ENCODE assay signal across 2 cellular contexts in the genomic region with DNA sequence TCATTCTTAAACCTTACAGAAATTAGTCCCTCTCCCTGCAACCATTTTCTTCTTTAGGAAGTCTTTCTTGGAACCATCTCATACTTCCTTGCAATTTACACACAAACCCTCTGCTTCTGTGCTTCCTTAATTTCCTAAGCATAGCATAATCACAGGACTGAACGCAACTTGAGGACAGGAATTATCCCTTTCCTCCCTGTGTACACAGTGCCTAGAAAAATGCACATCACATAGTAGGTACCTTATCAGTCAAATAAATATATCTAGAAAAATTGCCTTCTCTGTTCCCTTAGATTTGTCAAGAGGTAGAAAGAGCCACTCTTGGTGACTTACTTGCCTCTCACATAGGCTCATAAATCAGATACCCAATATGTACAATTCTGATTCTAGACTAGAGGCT.
TF ChIP-seq lines count a peak whose summit lies in the region.

No MANE protein-coding gene starts in this region.

TF ChIP-seq in HepG2, 621 proteins besides CTCF, POLR2A, EP300 and RAD21 (continues in another document):
- no peak for TF ChIP-seq SMAD9 (CRISPR knock-in tag; IDR thresholded peaks at IDR 0.05)
- no peak for TF ChIP-seq RXRB (CRISPR knock-in tag; IDR thresholded peaks at IDR 0.05; ENCODE audit: borderline replicate concordance)
- TF ChIP-seq ZNF570 (CRISPR knock-in tag; IDR thresholded peaks at IDR 0.05; ENCODE audit: borderline replicate concordance): no peak
- TF ChIP-seq ZNF558 (CRISPR knock-in tag; IDR thresholded peaks at IDR 0.05; ENCODE audit: borderline replicate concordance): no peak
- TF ChIP-seq U2AF1 (optimal IDR thresholded peaks at IDR 0.05; ENCODE audit: low read depth, low read length): no peak
- TF ChIP-seq, protein P1, sequence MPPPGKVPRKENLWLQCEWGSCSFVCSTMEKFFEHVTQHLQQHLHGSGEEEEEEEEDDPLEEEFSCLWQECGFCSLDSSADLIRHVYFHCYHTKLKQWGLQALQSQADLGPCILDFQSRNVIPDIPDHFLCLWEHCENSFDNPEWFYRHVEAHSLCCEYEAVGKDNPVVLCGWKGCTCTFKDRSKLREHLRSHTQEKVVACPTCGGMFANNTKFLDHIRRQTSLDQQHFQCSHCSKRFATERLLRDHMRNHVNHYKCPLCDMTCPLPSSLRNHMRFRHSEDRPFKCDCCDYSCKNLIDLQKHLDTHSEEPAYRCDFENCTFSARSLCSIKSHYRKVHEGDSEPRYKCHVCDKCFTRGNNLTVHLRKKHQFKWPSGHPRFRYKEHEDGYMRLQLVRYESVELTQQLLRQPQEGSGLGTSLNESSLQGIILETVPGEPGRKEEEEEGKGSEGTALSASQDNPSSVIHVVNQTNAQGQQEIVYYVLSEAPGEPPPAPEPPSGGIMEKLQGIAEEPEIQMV (CRISPR knock-in tag; IDR thresholded peaks at IDR 0.05; ENCODE audit: low read depth): no peak
- TF ChIP-seq PRPF4 (IDR thresholded peaks at IDR 0.05; ENCODE audit: low read depth, low read length, poor library complexity, severe bottlenecking): no peak
- no peak for TF ChIP-seq ATF7-NPFF (CRISPR knock-in tag; IDR thresholded peaks at IDR 0.05; ENCODE audit: low read depth)
- no peak for TF ChIP-seq FOSL1 (CRISPR knock-in tag; IDR thresholded peaks at IDR 0.05; ENCODE audit: borderline replicate concordance)
- no peak for TF ChIP-seq ZNF605 (CRISPR knock-in tag; IDR thresholded peaks at IDR 0.05)
- TF ChIP-seq TARDBP (CRISPR knock-in tag; IDR thresholded peaks at IDR 0.05): no peak
- TF ChIP-seq, protein P2, sequence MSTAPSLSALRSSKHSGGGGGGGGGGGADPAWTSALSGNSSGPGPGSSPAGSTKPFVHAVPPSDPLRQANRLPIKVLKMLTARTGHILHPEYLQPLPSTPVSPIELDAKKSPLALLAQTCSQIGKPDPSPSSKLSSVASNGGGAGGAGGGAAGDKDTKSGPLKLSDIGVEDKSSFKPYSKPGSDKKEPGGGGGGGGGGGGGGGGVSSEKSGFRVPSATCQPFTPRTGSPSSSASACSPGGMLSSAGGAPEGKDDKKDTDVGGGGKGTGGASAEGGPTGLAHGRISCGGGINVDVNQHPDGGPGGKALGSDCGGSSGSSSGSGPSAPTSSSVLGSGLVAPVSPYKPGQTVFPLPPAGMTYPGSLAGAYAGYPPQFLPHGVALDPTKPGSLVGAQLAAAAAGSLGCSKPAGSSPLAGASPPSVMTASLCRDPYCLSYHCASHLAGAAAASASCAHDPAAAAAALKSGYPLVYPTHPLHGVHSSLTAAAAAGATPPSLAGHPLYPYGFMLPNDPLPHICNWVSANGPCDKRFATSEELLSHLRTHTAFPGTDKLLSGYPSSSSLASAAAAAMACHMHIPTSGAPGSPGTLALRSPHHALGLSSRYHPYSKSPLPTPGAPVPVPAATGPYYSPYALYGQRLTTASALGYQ (CRISPR knock-in tag; IDR thresholded peaks at IDR 0.05): no peak
- TF ChIP-seq, protein P3, sequence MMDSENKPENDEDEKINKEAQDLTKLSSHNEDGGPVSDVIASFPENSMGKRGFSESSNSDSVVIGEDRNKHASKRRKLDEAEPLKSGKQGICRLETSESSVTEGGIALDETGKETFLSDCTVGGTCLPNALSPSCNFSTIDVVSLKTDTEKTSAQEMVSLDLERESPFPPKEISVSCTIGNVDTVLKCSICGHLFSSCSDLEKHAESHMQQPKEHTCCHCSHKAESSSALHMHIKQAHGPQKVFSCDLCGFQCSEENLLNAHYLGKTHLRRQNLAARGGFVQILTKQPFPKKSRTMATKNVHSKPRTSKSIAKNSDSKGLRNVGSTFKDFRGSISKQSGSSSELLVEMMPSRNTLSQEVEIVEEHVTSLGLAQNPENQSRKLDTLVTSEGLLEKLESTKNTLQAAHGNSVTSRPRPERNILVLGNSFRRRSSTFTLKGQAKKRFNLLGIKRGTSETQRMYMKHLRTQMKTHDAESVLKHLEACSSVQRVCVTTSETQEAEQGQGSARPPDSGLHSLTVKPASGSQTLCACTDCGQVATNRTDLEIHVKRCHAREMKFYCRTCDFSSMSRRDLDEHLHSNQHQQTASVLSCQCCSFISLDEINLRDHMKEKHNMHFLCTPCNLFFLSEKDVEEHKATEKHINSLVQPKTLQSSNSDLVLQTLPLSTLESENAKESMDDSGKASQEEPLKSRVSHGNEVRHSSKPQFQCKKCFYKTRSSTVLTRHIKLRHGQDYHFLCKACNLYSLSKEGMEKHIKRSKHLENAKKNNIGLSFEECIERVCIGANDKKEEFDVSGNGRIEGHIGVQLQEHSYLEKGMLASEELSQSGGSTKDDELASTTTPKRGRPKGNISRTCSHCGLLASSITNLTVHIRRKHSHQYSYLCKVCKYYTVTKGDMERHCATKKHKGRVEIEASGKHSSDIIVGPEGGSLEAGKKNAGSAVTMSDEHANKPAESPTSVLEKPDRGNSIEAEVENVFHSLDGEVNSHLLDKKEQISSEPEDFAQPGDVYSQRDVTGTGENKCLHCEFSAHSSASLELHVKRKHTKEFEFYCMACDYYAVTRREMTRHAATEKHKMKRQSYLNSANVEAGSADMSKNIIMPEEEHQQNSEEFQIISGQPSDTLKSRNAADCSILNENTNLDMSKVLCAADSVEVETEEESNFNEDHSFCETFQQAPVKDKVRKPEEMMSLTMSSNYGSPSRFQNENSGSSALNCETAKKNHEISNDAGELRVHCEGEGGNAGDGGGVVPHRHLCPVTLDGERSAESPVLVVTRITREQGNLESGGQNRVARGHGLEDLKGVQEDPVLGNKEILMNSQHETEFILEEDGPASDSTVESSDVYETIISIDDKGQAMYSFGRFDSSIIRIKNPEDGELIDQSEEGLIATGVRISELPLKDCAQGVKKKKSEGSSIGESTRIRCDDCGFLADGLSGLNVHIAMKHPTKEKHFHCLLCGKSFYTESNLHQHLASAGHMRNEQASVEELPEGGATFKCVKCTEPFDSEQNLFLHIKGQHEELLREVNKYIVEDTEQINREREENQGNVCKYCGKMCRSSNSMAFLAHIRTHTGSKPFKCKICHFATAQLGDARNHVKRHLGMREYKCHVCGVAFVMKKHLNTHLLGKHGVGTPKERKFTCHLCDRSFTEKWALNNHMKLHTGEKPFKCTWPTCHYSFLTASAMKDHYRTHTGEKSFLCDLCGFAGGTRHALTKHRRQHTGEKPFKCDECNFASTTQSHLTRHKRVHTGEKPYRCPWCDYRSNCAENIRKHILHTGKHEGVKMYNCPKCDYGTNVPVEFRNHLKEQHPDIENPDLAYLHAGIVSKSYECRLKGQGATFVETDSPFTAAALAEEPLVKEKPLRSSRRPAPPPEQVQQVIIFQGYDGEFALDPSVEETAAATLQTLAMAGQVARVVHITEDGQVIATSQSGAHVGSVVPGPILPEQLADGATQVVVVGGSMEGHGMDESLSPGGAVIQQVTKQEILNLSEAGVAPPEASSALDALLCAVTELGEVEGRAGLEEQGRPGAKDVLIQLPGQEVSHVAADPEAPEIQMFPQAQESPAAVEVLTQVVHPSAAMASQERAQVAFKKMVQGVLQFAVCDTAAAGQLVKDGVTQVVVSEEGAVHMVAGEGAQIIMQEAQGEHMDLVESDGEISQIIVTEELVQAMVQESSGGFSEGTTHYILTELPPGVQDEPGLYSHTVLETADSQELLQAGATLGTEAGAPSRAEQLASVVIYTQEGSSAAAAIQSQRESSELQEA (CRISPR knock-in tag; IDR thresholded peaks at IDR 0.05; ENCODE audit: not compliant biosample characterization): no peak

TF ChIP-seq in GM12878, 131 proteins besides CTCF, POLR2A, EP300 and RAD21:
- TF ChIP-seq KDM1A (IDR thresholded peaks at IDR 0.05; ENCODE audit: borderline replicate concordance) (no peak), MXI1 (IDR thresholded peaks at IDR 0.05; ENCODE audit: low read depth, low read length) (no peak), EGR1 (IDR thresholded peaks at IDR 0.05; ENCODE audit: borderline replicate concordance in 1 of 2, low read depth in 2 of 2, low read length in 2 of 2) (no peak), NR2F1 (conservative IDR thresholded peaks at IDR 0.05) (no peak), NFIC (IDR thresholded peaks at IDR 0.05; ENCODE audit: low read depth, low read length) (no peak), NFXL1 (IDR thresholded peaks at IDR 0.05; ENCODE audit: borderline replicate concordance) (no peak), SMARCA5 (IDR thresholded peaks at IDR 0.05) (no peak), HDGF (IDR thresholded peaks at IDR 0.05) (no peak), PML (IDR thresholded peaks at IDR 0.05; ENCODE audit: low read length) (no peak), SRF (IDR thresholded peaks at IDR 0.05; ENCODE audit: low read depth in 2 of 2, low read length in 2 of 2) (no peak), PAX8 (IDR thresholded peaks at IDR 0.05) (no peak), MTA2 (IDR thresholded peaks at IDR 0.05; ENCODE audit: low read depth) (no peak), NFYA (IDR thresholded peaks at IDR 0.05; ENCODE audit: borderline replicate concordance, low read depth, low read length) (no peak), ZNF274 (IDR thresholded peaks at IDR 0.05; ENCODE audit: insufficient read depth, insufficient read length) (no peak), TARDBP (IDR thresholded peaks at IDR 0.05; ENCODE audit: borderline replicate concordance) (no peak)
- TF ChIP-seq, protein P4, sequence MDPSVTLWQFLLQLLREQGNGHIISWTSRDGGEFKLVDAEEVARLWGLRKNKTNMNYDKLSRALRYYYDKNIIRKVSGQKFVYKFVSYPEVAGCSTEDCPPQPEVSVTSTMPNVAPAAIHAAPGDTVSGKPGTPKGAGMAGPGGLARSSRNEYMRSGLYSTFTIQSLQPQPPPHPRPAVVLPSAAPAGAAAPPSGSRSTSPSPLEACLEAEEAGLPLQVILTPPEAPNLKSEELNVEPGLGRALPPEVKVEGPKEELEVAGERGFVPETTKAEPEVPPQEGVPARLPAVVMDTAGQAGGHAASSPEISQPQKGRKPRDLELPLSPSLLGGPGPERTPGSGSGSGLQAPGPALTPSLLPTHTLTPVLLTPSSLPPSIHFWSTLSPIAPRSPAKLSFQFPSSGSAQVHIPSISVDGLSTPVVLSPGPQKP (IDR thresholded peaks at IDR 0.05; ENCODE audit: low read depth, low read length): no peak
- TF ChIP-seq, protein P5, sequence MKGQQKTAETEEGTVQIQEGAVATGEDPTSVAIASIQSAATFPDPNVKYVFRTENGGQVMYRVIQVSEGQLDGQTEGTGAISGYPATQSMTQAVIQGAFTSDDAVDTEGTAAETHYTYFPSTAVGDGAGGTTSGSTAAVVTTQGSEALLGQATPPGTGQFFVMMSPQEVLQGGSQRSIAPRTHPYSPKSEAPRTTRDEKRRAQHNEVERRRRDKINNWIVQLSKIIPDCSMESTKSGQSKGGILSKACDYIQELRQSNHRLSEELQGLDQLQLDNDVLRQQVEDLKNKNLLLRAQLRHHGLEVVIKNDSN (IDR thresholded peaks at IDR 0.05; ENCODE audit: borderline replicate concordance, extremely low read length, insufficient read depth, low read depth, low read length): no peak
- TF ChIP-seq, protein P6, sequence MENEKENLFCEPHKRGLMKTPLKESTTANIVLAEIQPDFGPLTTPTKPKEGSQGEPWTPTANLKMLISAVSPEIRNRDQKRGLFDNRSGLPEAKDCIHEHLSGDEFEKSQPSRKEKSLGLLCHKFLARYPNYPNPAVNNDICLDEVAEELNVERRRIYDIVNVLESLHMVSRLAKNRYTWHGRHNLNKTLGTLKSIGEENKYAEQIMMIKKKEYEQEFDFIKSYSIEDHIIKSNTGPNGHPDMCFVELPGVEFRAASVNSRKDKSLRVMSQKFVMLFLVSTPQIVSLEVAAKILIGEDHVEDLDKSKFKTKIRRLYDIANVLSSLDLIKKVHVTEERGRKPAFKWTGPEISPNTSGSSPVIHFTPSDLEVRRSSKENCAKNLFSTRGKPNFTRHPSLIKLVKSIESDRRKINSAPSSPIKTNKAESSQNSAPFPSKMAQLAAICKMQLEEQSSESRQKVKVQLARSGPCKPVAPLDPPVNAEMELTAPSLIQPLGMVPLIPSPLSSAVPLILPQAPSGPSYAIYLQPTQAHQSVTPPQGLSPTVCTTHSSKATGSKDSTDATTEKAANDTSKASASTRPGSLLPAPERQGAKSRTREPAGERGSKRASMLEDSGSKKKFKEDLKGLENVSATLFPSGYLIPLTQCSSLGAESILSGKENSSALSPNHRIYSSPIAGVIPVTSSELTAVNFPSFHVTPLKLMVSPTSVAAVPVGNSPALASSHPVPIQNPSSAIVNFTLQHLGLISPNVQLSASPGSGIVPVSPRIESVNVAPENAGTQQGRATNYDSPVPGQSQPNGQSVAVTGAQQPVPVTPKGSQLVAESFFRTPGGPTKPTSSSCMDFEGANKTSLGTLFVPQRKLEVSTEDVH (IDR thresholded peaks at IDR 0.05; ENCODE audit: low read depth, partially characterized antibody): no peak
